In the genomic region with DNA sequence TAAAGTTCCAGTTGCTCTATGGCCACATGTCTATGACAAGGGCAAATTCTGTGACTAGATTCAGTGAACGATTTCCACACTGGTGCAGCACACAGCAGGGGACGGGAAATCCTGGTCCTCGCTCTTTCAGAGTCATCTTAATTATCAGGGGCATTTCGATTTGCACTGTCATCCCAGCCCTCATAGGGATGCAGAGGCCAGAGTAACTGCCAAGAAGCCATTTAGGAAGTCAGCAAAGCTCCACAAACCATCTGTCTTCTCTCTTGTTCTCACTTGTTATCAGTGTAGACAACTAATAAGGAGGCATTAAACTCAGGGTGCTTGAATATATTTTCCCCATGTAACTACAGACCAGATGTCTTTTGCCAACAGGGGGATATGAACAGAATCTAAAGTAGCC, we compare ENCODE assay signal across 18 cellular contexts.
A peak's percentile ranks its signal among the peaks of the same experiment; 100 is the strongest.
DNase-seq lines count a peak whose midpoint lies in the region; ATAC-seq, FAIRE-seq and TF ChIP-seq lines count a peak whose summit lies in the region.
"Had no signal": no experiment of that assay in that cellular context is flagged by ENCODE, and none has a peak within 500 bp of the region (broad histone marks: within the 10 kb centered on the region; RNA-seq: fewer than 3 reads in every experiment).

No MANE protein-coding gene starts in this region.

- no TSS peak for BruUV-seq in K562 (replicated peaks; lab: Mats Ljungman, UMichigan)

- FAIRE-seq in H54 (lab: Jason Lieb, UNC), result peak; percentile 52
- FAIRE-seq in K562 (lab: Jason Lieb, UNC), result no peak
- FAIRE-seq: GM18507, small intestine had no signal

- H3K9me1 ChIP-seq in K562 (ENCODE audit: control insufficient read depth, insufficient read depth, low read length), result no peaks in the 10 kb centered on the region

- no peak overlapping the region for H3K4me3 Mint-ChIP-seq in natural killer cell treated with Interleukin-12 subunit alpha and Interleukin-12 subunit beta and Interleukin-15 and Interleukin-18, amount 100 ng/mL, for 72 hours
- H3K4me3 Mint-ChIP-seq: activated CD4-positive, alpha-beta T cell treated with anti-CD3 and anti-CD28 coated beads, Interleukin-2, amount 10 ng/mL, durations not matched to agents 24 days and 14 days; activated naive CD4-positive, alpha-beta T cell treated with anti-CD3 and anti-CD28 coated beads, Interleukin-2, amount 50 U/mL, for 24 hours; B cell; HFFc6 had no signal

- H3K27ac ChIP-seq in K562 (ENCODE audit: extremely low read depth, low read depth, low read length) (no peak overlapping the region), osteoblast (ENCODE audit: low read depth, low read length) (no peak overlapping the region), gastrocnemius medialis (no peak overlapping the region)
- H3K27ac ChIP-seq: body of pancreas, parathyroid adenoma, thyroid gland had no signal

- POLR2A ChIA-PET in K562 (lab: Yijun Ruan, JAX), result no interaction called here

- TF ChIP-seq EP300 in K562 (IDR thresholded peaks at IDR 0.05; ENCODE audit: low read length), result no peak

- no peaks in the 10 kb centered on the region for H3K4me1 Mint-ChIP-seq in natural killer cell treated with Interleukin-12 subunit alpha and Interleukin-12 subunit beta and Interleukin-15 and Interleukin-18, amount 100 ng/mL, for 72 hours (ENCODE audit: low read depth in 2 of 2)
- H3K4me1 Mint-ChIP-seq: activated CD4-positive, alpha-beta T cell treated with anti-CD3 and anti-CD28 coated beads, Interleukin-2, amount 10 ng/mL, durations not matched to agents 24 days and 14 days; activated naive CD4-positive, alpha-beta T cell treated with anti-CD3 and anti-CD28 coated beads, Interleukin-2, amount 50 U/mL, for 24 hours; B cell had no signal

- DNase-seq in H54 (ENCODE audit: insufficient read length, low spot score) (no peak), NCI-H2227 treated with DMSO at 0.1 percent for 48 hours (lab: John Stamatoyannopoulos, UW) (peak; percentile 42), K562 (ENCODE audit: extremely low read depth in 1 of 4, low spot score in 3 of 4) (no peak), osteoblast (ENCODE audit: insufficient read length, low spot score, missing footprints) (peak; percentile 26), gastrocnemius medialis (no peak)
- DNase-seq in stimulated activated CD4-positive, alpha-beta T cell treated with anti-CD3 and anti-CD28 coated beads, Interleukin-4, amount 100 ng/mL, for 24 hours, result no peak
- DNase-seq in natural killer cell treated with Interleukin-12 subunit alpha and Interleukin-12 subunit beta and Interleukin-15 and Interleukin-18, amount 100 ng/mL, for 72 hours (ENCODE audit: low spot score), result no peak
- DNase-seq: activated CD4-positive, alpha-beta T cell treated with anti-CD3 and anti-CD28 coated beads, Interleukin-2, amount 10 ng/mL, durations not matched to agents 24 days and 14 days; body of pancreas; HFFc6; NCI-H2107; small intestine; T-helper 9 cell; thyroid gland had no signal

- H3K4me2 ChIP-seq in K562 (ENCODE audit: insufficient read depth, low read length) (no peak overlapping the region), osteoblast (ENCODE audit: insufficient read depth, low read length) (no peak overlapping the region)

- CTCF ChIA-PET in K562 (lab: Yijun Ruan, JAX; ENCODE audit: low intra/inter-chr PET ratio), result no interaction called here

- H2AFZ ChIP-seq in K562 (ENCODE audit: low read depth, low read length) (no peak overlapping the region), osteoblast (ENCODE audit: low read length) (no peak overlapping the region)
- H2AFZ ChIP-seq: parathyroid adenoma had no signal

- H3K36me3 ChIP-seq in K562 (ENCODE audit: control insufficient read depth, insufficient read depth, low read length), result no peaks in the 10 kb centered on the region
- H3K36me3 ChIP-seq in osteoblast (ENCODE audit: insufficient read depth, low read length), result no peaks in the 10 kb centered on the region
- no peaks in the 10 kb centered on the region for H3K36me3 ChIP-seq in gastrocnemius medialis
- H3K36me3 ChIP-seq: thyroid gland had no signal

- H3K79me2 ChIP-seq in K562 (ENCODE audit: control insufficient read depth, insufficient read depth, low read length) (no peaks in the 10 kb centered on the region), osteoblast (ENCODE audit: insufficient read depth, low read length) (no peaks in the 10 kb centered on the region)
- H3K79me2 ChIP-seq: parathyroid adenoma had no signal

- H3K9ac ChIP-seq in K562 (ENCODE audit: insufficient read depth in 1 of 2, low read depth in 2 of 2, low read length in 2 of 2), result no peak overlapping the region
- H3K9ac ChIP-seq: parathyroid adenoma had no signal

- H3K4me1 ChIP-seq in K562 (replicated peaks in 1 of 2; ENCODE audit: control insufficient read depth in 2 of 2, insufficient read depth in 2 of 2, low read length in 2 of 2) (no peaks in the 10 kb centered on the region), osteoblast (ENCODE audit: insufficient read depth, low read length) (no peaks in the 10 kb centered on the region), gastrocnemius medialis (no peaks in the 10 kb centered on the region)
- H3K4me1 ChIP-seq: body of pancreas, parathyroid adenoma, thyroid gland had no signal

- no peak for TF ChIP-seq POLR2A in H54 (IDR thresholded peaks at IDR 0.05; ENCODE audit: low read depth, low read length)
- TF ChIP-seq POLR2A in K562 (conservative IDR thresholded peaks at IDR 0.05), result no peak
- no peak for TF ChIP-seq POLR2A in gastrocnemius medialis (IDR thresholded peaks at IDR 0.05)

- TF ChIP-seq RAD21 in K562 (CRISPR knock-in tag; conservative IDR thresholded peaks at IDR 0.05 in 1 of 2, IDR thresholded peaks at IDR 0.05 in 1 of 2), result no peak

- H3K9me3 ChIP-seq in K562 (replicated peaks; ENCODE audit: control insufficient read depth, insufficient read depth, low read depth, low read length) (no peaks in the 10 kb centered on the region), osteoblast (ENCODE audit: low read depth, low read length) (no peaks in the 10 kb centered on the region), gastrocnemius medialis (no peaks in the 10 kb centered on the region)
- H3K9me3 ChIP-seq: body of pancreas, thyroid gland had no signal

- H3K27ac Mint-ChIP-seq in natural killer cell treated with Interleukin-12 subunit alpha and Interleukin-12 subunit beta and Interleukin-15 and Interleukin-18, amount 100 ng/mL, for 72 hours, result no peak overlapping the region
- H3K27ac Mint-ChIP-seq: activated CD4-positive, alpha-beta T cell treated with anti-CD3 and anti-CD28 coated beads, Interleukin-2, amount 10 ng/mL, durations not matched to agents 24 days and 14 days; activated naive CD4-positive, alpha-beta T cell treated with anti-CD3 and anti-CD28 coated beads, Interleukin-2, amount 50 U/mL, for 24 hours; B cell; HFFc6 had no signal

- H3K36me3 Mint-ChIP-seq in natural killer cell treated with Interleukin-12 subunit alpha and Interleukin-12 subunit beta and Interleukin-15 and Interleukin-18, amount 100 ng/mL, for 72 hours, result no peaks in the 10 kb centered on the region
- H3K36me3 Mint-ChIP-seq: activated naive CD4-positive, alpha-beta T cell treated with anti-CD3 and anti-CD28 coated beads, Interleukin-2, amount 50 U/mL, for 24 hours had no signal

- peaks cover 0 to 14% of the 10 kb centered on the region in 2 donors for H3K27me3 Mint-ChIP-seq in natural killer cell treated with Interleukin-12 subunit alpha and Interleukin-12 subunit beta and Interleukin-15 and Interleukin-18, amount 100 ng/mL, for 72 hours
- H3K27me3 Mint-ChIP-seq: B cell had no signal

- H3K27me3 ChIP-seq in K562 (ENCODE audit: control insufficient read depth in 2 of 2, insufficient read depth in 2 of 2, low read length in 2 of 2) (no peaks in the 10 kb centered on the region), osteoblast (ENCODE audit: insufficient read depth, low read length) (no peaks in the 10 kb centered on the region), gastrocnemius medialis (no peaks in the 10 kb centered on the region)
- H3K27me3 ChIP-seq: body of pancreas, thyroid gland had no signal

- no peaks in the 10 kb centered on the region for H3K9me3 Mint-ChIP-seq in natural killer cell treated with Interleukin-12 subunit alpha and Interleukin-12 subunit beta and Interleukin-15 and Interleukin-18, amount 100 ng/mL, for 72 hours
- H3K9me3 Mint-ChIP-seq: activated CD4-positive, alpha-beta T cell treated with anti-CD3 and anti-CD28 coated beads, Interleukin-2, amount 10 ng/mL, durations not matched to agents 24 days and 14 days; activated naive CD4-positive, alpha-beta T cell treated with anti-CD3 and anti-CD28 coated beads, Interleukin-2, amount 50 U/mL, for 24 hours; HFFc6 had no signal

- TF ChIP-seq CTCF in K562 (IDR thresholded peaks at IDR 0.05 in 2 of 3, conservative IDR thresholded peaks at IDR 0.05 in 1 of 3; ENCODE audit: insufficient read depth in 2 of 3, low read depth in 1 of 3, low read length in 3 of 3) (no peak), osteoblast (IDR thresholded peaks at IDR 0.05; ENCODE audit: extremely low read depth, low read depth, low read length) (no peak), gastrocnemius medialis (IDR thresholded peaks at IDR 0.05 in 4 of 5, conservative IDR thresholded peaks at IDR 0.05 in 1 of 5) (no peak)

- in situ Hi-C loops in K562 (cut with MboI) (no loop called here), gastrocnemius medialis (cut with MboI; ENCODE audit: low sequenced_read_pairs in 4 of 4) (no loop called here)

- intact Hi-C loops in K562 (cut with micrococcal nuclease) (no loop called here), gastrocnemius medialis (cut with DNase I; ENCODE audit: low total_unique reads) (no loop called here)

- H3K4me3 ChIP-seq in K562 (no peak overlapping the region), osteoblast (ENCODE audit: insufficient read depth, low read length) (no peak overlapping the region), gastrocnemius medialis (no peak overlapping the region)
- H3K4me3 ChIP-seq: body of pancreas, thyroid gland had no signal

- ATAC-seq in K562, result no peak
- ATAC-seq in natural killer cell treated with Interleukin-12 subunit alpha and Interleukin-12 subunit beta and Interleukin-15 and Interleukin-18, amount 100 ng/mL, for 72 hours, result no peak
- ATAC-seq in gastrocnemius medialis, result no peak
- ATAC-seq: body of pancreas had no signal

- WGBS in K562 (ENCODE audit: insufficient coverage, low coverage, missing lambda C conversion rate), result 0% methylated on average over 4 of the region's 4 CpGs

- no peaks in the 10 kb centered on the region for H4K20me1 ChIP-seq in K562 (replicated peaks; ENCODE audit: control insufficient read depth, insufficient read depth, low read length)
- H4K20me1 ChIP-seq in osteoblast (ENCODE audit: insufficient read depth, low read length), result no peaks in the 10 kb centered on the region

Comparison
In these comparisons a context has a peak if more than half of its experiments do, and no peak if none do; other contexts are left out.
1. DNase-seq: peak in NCI-H2227 treated with DMSO at 0.1 percent for 48 hours (single experiment) and osteoblast (single experiment); none in H54 (single experiment), K562 (0 of 4), stimulated activated CD4-positive, alpha-beta T cell treated with anti-CD3 and anti-CD28 coated beads, Interleukin-4, amount 100 ng/mL, for 24 hours (single experiment), natural killer cell treated with Interleukin-12 subunit alpha and Interleukin-12 subunit beta and Interleukin-15 and Interleukin-18, amount 100 ng/mL, for 72 hours (single experiment) and gastrocnemius medialis (0 of 2).